In genomic region chr15:82851981-82852511, GRCh38 we compare ENCODE assay signal across 22 cellular contexts. TPM values are rescaled to one million over a fixed set of nuclear protein-coding genes. Genes with fewer than 3 reads are reported as not detected.
DNase-seq lines count a peak whose midpoint lies in the region; ATAC-seq and TF ChIP-seq lines count a peak whose summit lies in the region.
"Had no signal": no experiment of that assay in that cellular context is flagged by ENCODE, and none has a peak within 500 bp of the region (broad histone marks: within the 10 kb centered on the region; RNA-seq: fewer than 3 reads in every experiment).

No MANE protein-coding gene starts in this region.

- no peak overlapping the region for H3K27ac ChIP-seq in RWPE1
- H3K27ac ChIP-seq: ovary, SK-N-MC, transverse colon had no signal

- peak; percentile 41 for DNase-seq in activated effector memory CD4-positive, alpha-beta T cell treated with anti-CD3 and anti-CD28 coated beads, Interleukin-2, amount 50 U/mL, for 16 hours
- no peak for DNase-seq in activated effector memory CD4-positive, alpha-beta T cell treated with Interleukin-2 at 50 U/mL for 16 hours
- DNase-seq in RPMI7951 (ENCODE audit: low read depth), result peak; percentile 10
- DNase-seq in foreskin fibroblast, result peak; percentile 21 to 53
- DNase-seq in RWPE1 (ENCODE audit: low spot score), result no peak
- DNase-seq: activated CD4-positive, alpha-beta T cell treated with anti-CD3 and anti-CD28 coated beads, Interleukin-2, amount 50 U/mL, for 48 hours; aorta; GDM1; kidney glomerular epithelial cell; NCI-H146; NCI-H345; ovary; transverse colon had no signal

- H3K4me3 ChIP-seq in foreskin fibroblast (ENCODE audit: low read depth in 1 of 2, low read length in 2 of 2), result no peak overlapping the region
- H3K4me3 ChIP-seq: K562, ovary, SK-N-MC, smooth muscle cell, transverse colon had no signal

- ATAC-seq in HG03432 (IDR thresholded peaks at IDR 0.05; ENCODE audit: unreplicated experiment), result no peak
- ATAC-seq in HG03520 (IDR thresholded peaks at IDR 0.05; ENCODE audit: unreplicated experiment), result no peak
- ATAC-seq in HG03439 (IDR thresholded peaks at IDR 0.05; ENCODE audit: unreplicated experiment), result no peak
- ATAC-seq: HCT116; K562; stimulated activated effector memory CD8-positive, alpha-beta T cell treated with anti-CD3 and anti-CD28 coated beads, Interleukin-12 subunit alpha, Interleukin-12 subunit beta, amount 100 ng/mL, for 72 hours had no signal

- POLR2A ChIA-PET in RWPE1 (lab: Yijun Ruan, JAX; ENCODE audit: low non-redundant PET), result no interaction called here

- CTCF ChIA-PET in RWPE1 (lab: Yijun Ruan, JAX), result interaction anchor here (0.7 kb wide), 1 partner anchor 39 kb away, joined by 3 read pairs; no protein-coding TSS in a partner anchor

- TF ChIP-seq CTCF in foreskin fibroblast (IDR thresholded peaks at IDR 0.05; ENCODE audit: low read depth, low read length) (no peak), RWPE1 (conservative IDR thresholded peaks at IDR 0.05; ENCODE audit: low read depth) (no peak)

RNA-seq across cellular contexts. Expression of gene WHAMM, which starts 42.6 kb away (rescaled TPM):
- total RNA-seq in RPMI7951 (2014; rRNA removed; shearing (Covaris generic)), result 2.8 and 3.6 TPM in 2 replicates

RNA-seq across cellular contexts. Expression of gene FSD2, which starts 46.2 kb away (rescaled TPM):
- total RNA-seq in RPMI7951 (2014; rRNA removed; shearing (Covaris generic)), result not detected in 2 replicates
- total RNA-seq: aorta, epithelial cell of proximal tubule, K562, smooth muscle cell, transverse colon had no signal

Comparison
In these comparisons a context has a peak if more than half of its experiments do, and no peak if none do; other contexts are left out.
1. DNase-seq: peak in activated effector memory CD4-positive, alpha-beta T cell treated with anti-CD3 and anti-CD28 coated beads, Interleukin-2, amount 50 U/mL, for 16 hours (single experiment), RPMI7951 (single experiment) and foreskin fibroblast (2 of 2); none in activated effector memory CD4-positive, alpha-beta T cell treated with Interleukin-2 at 50 U/mL for 16 hours (single experiment) and RWPE1 (single experiment).